8 cellular contexts compared by ENCODE assay signal in genomic region chr5:181164076-181164952, GRCh38. TPM values are rescaled to one million over a fixed set of nuclear protein-coding genes. Genes with fewer than 3 reads are reported as not detected.
DNase-seq lines count a peak whose midpoint lies in the region; ATAC-seq and TF ChIP-seq lines count a peak whose summit lies in the region.

No MANE protein-coding gene starts in this region.

- no peaks in the 10 kb centered on the region for H3K9me3 Mint-ChIP-seq in activated naive CD8-positive, alpha-beta T cell treated with anti-CD3 and anti-CD28 coated beads, Interleukin-2, amount 10 ng/mL, durations not matched to agents 7 days and 5 days
- H3K9me3 Mint-ChIP-seq in naive thymus-derived CD4-positive, alpha-beta T cell, result peaks cover 0 to 11% (median 0%) of the 10 kb centered on the region in 11 donors

- peaks cover 0 to 13% of the 10 kb centered on the region in 2 donors for H3K27me3 ChIP-seq in naive thymus-derived CD4-positive, alpha-beta T cell (ENCODE audit: control insufficient read depth in 2 of 2, insufficient read depth in 2 of 2, low read length in 2 of 2)
- H3K27me3 ChIP-seq in esophagus muscularis mucosa, result peaks cover 0 to 68% (median 15%) of the 10 kb centered on the region in 4 donors

- ATAC-seq in activated naive CD8-positive, alpha-beta T cell treated with anti-CD3 and anti-CD28 coated beads, Interleukin-2, amount 10 ng/mL, durations not matched to agents 7 days and 5 days (ENCODE audit: low read depth), result no peak
- ATAC-seq in naive thymus-derived CD4-positive, alpha-beta T cell, result no peak
- ATAC-seq in GM19467 (IDR thresholded peaks at IDR 0.05; ENCODE audit: unreplicated experiment), result no peak

- intact Hi-C loops in naive thymus-derived CD4-positive, alpha-beta T cell (cut with micrococcal nuclease), result no loop called here
- intact Hi-C loops in esophagus muscularis mucosa (cut with DNase I), result no loop called here

- H3K27ac Mint-ChIP-seq in activated naive CD8-positive, alpha-beta T cell treated with anti-CD3 and anti-CD28 coated beads, Interleukin-2, amount 10 ng/mL, durations not matched to agents 7 days and 5 days, result peak overlapping the region; percentile 90
- H3K27ac Mint-ChIP-seq in naive thymus-derived CD4-positive, alpha-beta T cell, result peak overlapping the region; percentile 38 to 99 (median 93)

- POLR2A ChIA-PET in activated naive CD8-positive, alpha-beta T cell treated with anti-CD3 and anti-CD28 coated beads, Interleukin-2, amount 10 ng/mL, durations not matched to agents 7 days and 5 days (lab: Charles Lee), result interaction anchor here (1.0 to 1.3 kb wide), 3 partner anchors 9 to 304 kb away, joined by 4 to 6 read pairs (median 5); partner anchors contain the start of gene TRIM52
- POLR2A ChIA-PET in naive thymus-derived CD4-positive, alpha-beta T cell (lab: Charles Lee), result interaction anchor here (0.7 to 2.5 kb wide), 6 partner anchors 9 to 28 kb away, joined by 3 to 7 read pairs (median 4); no protein-coding TSS in a partner anchor

- peak; percentile 84 for DNase-seq in DMS 273 (lab: John Stamatoyannopoulos, UW; ENCODE audit: unreplicated experiment)
- peak; percentile 79 for DNase-seq in HT1080 (ENCODE audit: low read depth)
- no peak for DNase-seq in activated naive CD8-positive, alpha-beta T cell treated with anti-CD3 and anti-CD28 coated beads, Interleukin-2, amount 10 ng/mL, durations not matched to agents 7 days and 5 days
- peak in 2 of 9 donors; percentile 35 to 40 for DNase-seq in naive thymus-derived CD4-positive, alpha-beta T cell
- no peak for DNase-seq in esophagus muscularis mucosa (ENCODE audit: extremely low spot score)
- no peak for DNase-seq in NOMO-1 treated with DMSO at 0.1 percent for 48 hours (lab: John Stamatoyannopoulos, UW; ENCODE audit: unreplicated experiment)
- DNase-seq in NCI-H2081 (lab: John Stamatoyannopoulos, UW), result no peak

- no peaks in the 10 kb centered on the region for H3K36me3 ChIP-seq in naive thymus-derived CD4-positive, alpha-beta T cell (ENCODE audit: control insufficient read depth in 2 of 3, insufficient read depth in 3 of 3, low read length in 3 of 3)
- no peaks in the 10 kb centered on the region for H3K36me3 ChIP-seq in esophagus muscularis mucosa

- peak overlapping the region; percentile 73 for H3K4me3 Mint-ChIP-seq in activated naive CD8-positive, alpha-beta T cell treated with anti-CD3 and anti-CD28 coated beads, Interleukin-2, amount 10 ng/mL, durations not matched to agents 7 days and 5 days
- peak overlapping the region in 9 of 10 donors; percentile 61 to 91 (median 76) for H3K4me3 Mint-ChIP-seq in naive thymus-derived CD4-positive, alpha-beta T cell

- WGBS in esophagus muscularis mucosa, result 14% methylated on average over 25 of the region's 52 CpGs

- TF ChIP-seq EP300 in esophagus muscularis mucosa (IDR thresholded peaks at IDR 0.05), result no peak

- H3K4me1 Mint-ChIP-seq in activated naive CD8-positive, alpha-beta T cell treated with anti-CD3 and anti-CD28 coated beads, Interleukin-2, amount 10 ng/mL, durations not matched to agents 7 days and 5 days, result peaks cover 44% of the 10 kb centered on the region
- H3K4me1 Mint-ChIP-seq in naive thymus-derived CD4-positive, alpha-beta T cell, result peaks cover 16 to 65% (median 50%) of the 10 kb centered on the region in 7 donors

- H3K27ac ChIP-seq in naive thymus-derived CD4-positive, alpha-beta T cell (ENCODE audit: low read depth, low read length), result no peak overlapping the region
- no peak overlapping the region for H3K27ac ChIP-seq in esophagus muscularis mucosa (replicated peaks in 1 of 4)

- CTCF ChIA-PET in naive thymus-derived CD4-positive, alpha-beta T cell (lab: Charles Lee), result interaction anchor here (0.8 kb wide), 1 partner anchor 17 kb away, joined by 4 read pairs; no protein-coding TSS in a partner anchor

- no peak overlapping the region for H3K4me3 ChIP-seq in naive thymus-derived CD4-positive, alpha-beta T cell (ENCODE audit: low read length)
- H3K4me3 ChIP-seq in esophagus muscularis mucosa, result no peak overlapping the region

- peaks cover 15 to 19% of the 10 kb centered on the region in 2 donors for H3K4me1 ChIP-seq in naive thymus-derived CD4-positive, alpha-beta T cell (ENCODE audit: control insufficient read depth in 2 of 2, insufficient read depth in 2 of 2, low read length in 2 of 2)
- peaks cover 7 to 18% (median 17%) of the 10 kb centered on the region in 4 donors for H3K4me1 ChIP-seq in esophagus muscularis mucosa

- TF ChIP-seq POLR2A in esophagus muscularis mucosa (IDR thresholded peaks at IDR 0.05; ENCODE audit: low read depth), result no peak

- no peaks in the 10 kb centered on the region for H3K36me3 Mint-ChIP-seq in activated naive CD8-positive, alpha-beta T cell treated with anti-CD3 and anti-CD28 coated beads, Interleukin-2, amount 10 ng/mL, durations not matched to agents 7 days and 5 days
- H3K36me3 Mint-ChIP-seq in naive thymus-derived CD4-positive, alpha-beta T cell, result peaks cover 0 to 5% (median 0%) of the 10 kb centered on the region in 5 donors

- H3K9me3 ChIP-seq in naive thymus-derived CD4-positive, alpha-beta T cell (ENCODE audit: control insufficient read depth in 2 of 3, low read length in 3 of 3), result no peaks in the 10 kb centered on the region
- H3K9me3 ChIP-seq in esophagus muscularis mucosa, result no peaks in the 10 kb centered on the region

- TF ChIP-seq CTCF in esophagus muscularis mucosa (IDR thresholded peaks at IDR 0.05), result no peak

- peaks cover 15% of the 10 kb centered on the region for H3K27me3 Mint-ChIP-seq in activated naive CD8-positive, alpha-beta T cell treated with anti-CD3 and anti-CD28 coated beads, Interleukin-2, amount 10 ng/mL, durations not matched to agents 7 days and 5 days
- H3K27me3 Mint-ChIP-seq in naive thymus-derived CD4-positive, alpha-beta T cell, result peaks cover 25 to 62% (median 47%) of the 10 kb centered on the region in 5 donors

RNA-seq across cellular contexts. Expression of gene OR2V2, which starts 16.9 kb away (rescaled TPM):
- total RNA-seq in HT1080 (2014; rRNA removed; shearing (Covaris generic)), result not detected in 2 replicates
- polyA plus RNA-seq in HT1080 (2015; cell fraction: cytosol; rRNA removed), result not detected in 2 replicates
- polyA plus RNA-seq in HT1080 (2015; cell fraction: nucleus; rRNA removed), result not detected in 2 replicates
- total RNA-seq in activated naive CD8-positive, alpha-beta T cell treated with anti-CD3 and anti-CD28 coated beads, Interleukin-2, amount 10 ng/mL, durations not matched to agents 7 days and 5 days, result not detected
- total RNA-seq in naive thymus-derived CD4-positive, alpha-beta T cell, result not detected
- not detected for polyA plus RNA-seq in naive thymus-derived CD4-positive, alpha-beta T cell
- not detected for total RNA-seq in esophagus muscularis mucosa

RNA-seq across cellular contexts. Expression of gene OR2V1, which starts 33.3 kb away (rescaled TPM):
- not detected in 2 replicates for total RNA-seq in HT1080 (2014; rRNA removed; shearing (Covaris generic))
- polyA plus RNA-seq in HT1080 (2015; cell fraction: cytosol; rRNA removed), result not detected in 2 replicates
- polyA plus RNA-seq in HT1080 (2015; cell fraction: nucleus; rRNA removed), result not detected in 2 replicates
- not detected for total RNA-seq in activated naive CD8-positive, alpha-beta T cell treated with anti-CD3 and anti-CD28 coated beads, Interleukin-2, amount 10 ng/mL, durations not matched to agents 7 days and 5 days
- not detected for total RNA-seq in naive thymus-derived CD4-positive, alpha-beta T cell
- polyA plus RNA-seq in naive thymus-derived CD4-positive, alpha-beta T cell, result not detected
- total RNA-seq in esophagus muscularis mucosa, result not detected

RNA-seq across cellular contexts. Expression of gene TRIM7, which starts 40.7 kb away (rescaled TPM):
- total RNA-seq in HT1080 (2014; rRNA removed; shearing (Covaris generic)), result 12.6 and 15.4 TPM in 2 replicates
- 9.8 and 12.4 TPM in 2 replicates for polyA plus RNA-seq in HT1080 (2015; cell fraction: cytosol; rRNA removed)
- 7.8 and 9.8 TPM in 2 replicates for polyA plus RNA-seq in HT1080 (2015; cell fraction: nucleus; rRNA removed)
- total RNA-seq in activated naive CD8-positive, alpha-beta T cell treated with anti-CD3 and anti-CD28 coated beads, Interleukin-2, amount 10 ng/mL, durations not matched to agents 7 days and 5 days, result 1 to 10 TPM; 2.5 to 2.6 TPM
- 1 to 10 TPM; 1.1 to 6.1 (median 3.6) TPM for total RNA-seq in naive thymus-derived CD4-positive, alpha-beta T cell
- polyA plus RNA-seq in naive thymus-derived CD4-positive, alpha-beta T cell, result under 1 TPM in 1 of 2 donors, not detected in 1; 0.28 TPM
- 1 to 10 TPM; 2.1 to 5.8 (median 3.4) TPM for total RNA-seq in esophagus muscularis mucosa

RNA-seq across cellular contexts. Expression of gene TRIM41, which starts 58.8 kb away (rescaled TPM):
- 19.1 and 29.1 TPM in 2 replicates for total RNA-seq in HT1080 (2014; rRNA removed; shearing (Covaris generic))
- 16.6 and 18.4 TPM in 2 replicates for polyA plus RNA-seq in HT1080 (2015; cell fraction: cytosol; rRNA removed)
- 78.9 and 84.8 TPM in 2 replicates for polyA plus RNA-seq in HT1080 (2015; cell fraction: nucleus; rRNA removed)
- total RNA-seq in activated naive CD8-positive, alpha-beta T cell treated with anti-CD3 and anti-CD28 coated beads, Interleukin-2, amount 10 ng/mL, durations not matched to agents 7 days and 5 days, result 10 to 100 TPM; 44.5 to 49.7 TPM
- total RNA-seq in naive thymus-derived CD4-positive, alpha-beta T cell, result 10 to 100 TPM; 27.3 to 36.5 (median 32.6) TPM
- 1 to 10 TPM in 1 of 2 donors, under 1 TPM in 1; 0.72 to 1.1 TPM for polyA plus RNA-seq in naive thymus-derived CD4-positive, alpha-beta T cell
- 10 to 100 TPM in 3 of 4 donors, 1 to 10 TPM in 1; 9.8 to 22.4 (median 18.2) TPM for total RNA-seq in esophagus muscularis mucosa

Comparison
In these comparisons a context has a peak if more than half of its experiments do, and no peak if none do; other contexts are left out.
1. DNase-seq: peak in DMS 273 (single experiment) and HT1080 (single experiment); none in activated naive CD8-positive, alpha-beta T cell treated with anti-CD3 and anti-CD28 coated beads, Interleukin-2, amount 10 ng/mL, durations not matched to agents 7 days and 5 days (single experiment), esophagus muscularis mucosa (single experiment), NOMO-1 treated with DMSO at 0.1 percent for 48 hours (single experiment) and NCI-H2081 (0 of 2).